ENCODE assay signal across 14 cellular contexts in the genomic region with DNA sequence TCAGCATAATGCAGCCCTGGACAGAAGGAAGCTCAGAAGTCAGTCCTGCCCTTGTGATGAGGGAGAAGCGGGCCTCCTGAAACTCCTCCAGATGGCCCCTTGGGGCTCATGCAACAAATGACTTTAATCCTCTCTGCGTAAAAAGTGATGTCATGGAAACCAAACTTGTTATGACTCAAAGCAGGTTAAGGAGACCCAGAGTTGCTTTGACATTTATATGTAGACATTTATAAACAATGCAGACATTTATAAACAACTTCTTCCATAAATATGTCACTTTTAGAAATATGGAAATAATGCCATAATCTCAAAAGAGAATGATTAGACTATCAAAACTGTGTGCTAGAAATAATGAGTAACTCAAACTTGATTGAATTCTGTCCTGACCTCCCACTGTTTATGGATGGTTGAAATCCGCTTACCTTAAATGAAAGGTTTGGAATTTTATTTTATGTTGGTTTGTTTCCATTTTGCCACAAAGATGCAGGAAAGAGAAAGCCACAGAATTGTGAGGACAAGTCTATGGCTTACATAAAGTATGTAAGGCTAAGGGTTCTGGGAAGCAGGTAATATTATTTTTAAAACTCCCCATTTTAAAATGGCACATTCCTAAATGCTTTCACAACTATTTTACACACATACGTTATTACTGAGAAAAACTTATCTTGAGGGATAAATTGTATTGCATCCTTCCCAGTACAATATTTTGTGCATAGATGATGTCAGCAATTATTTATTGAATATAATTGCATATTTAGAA.
DNase-seq lines count a peak whose midpoint lies in the region; ATAC-seq and TF ChIP-seq lines count a peak whose summit lies in the region.
"Had no signal": no experiment of that assay in that cellular context is flagged by ENCODE, and none has a peak within 500 bp of the region (broad histone marks: within the 10 kb centered on the region; RNA-seq: fewer than 3 reads in every experiment).

No MANE protein-coding gene starts in this region.

- no peaks in the 10 kb centered on the region for H3F3A ChIP-seq in GM23248 (ENCODE audit: insufficient read depth)

- no peak overlapping the region for H3K4me2 ChIP-seq in GM23248 (ENCODE audit: unreplicated experiment)

- H3K36me3 Mint-ChIP-seq in nephron (ENCODE audit: low read depth) = no peaks in the 10 kb centered on the region

- H3K9ac ChIP-seq in GM23248 = no peak overlapping the region

- in situ Hi-C loops in GM23248 (cut with MboI) = no loop called here

- DNase-seq in GM23248 (peak; percentile 38), NB4 (ENCODE audit: low read depth) (peak; percentile 60), choroid plexus epithelial cell (ENCODE audit: low read depth) (peak; percentile 61), NCI-H748 (lab: John Stamatoyannopoulos, UW; ENCODE audit: unreplicated experiment) (no peak), epidermal melanocyte (ENCODE audit: insufficient read length, low spot score) (no peak)
- no peak for DNase-seq in stimulated activated CD4-positive, alpha-beta T cell treated with anti-CD3 and anti-CD28 coated beads, Interleukin-2, amount 100 ng/mL, for 24 hours
- DNase-seq: activated T-cell treated with anti-CD3 and anti-CD28 coated beads, Interleukin-2, amount 50 U/mL, for 72 hours; DND-41; H9; pancreas had no signal

- H3K4me1 ChIP-seq in GM23248 (ENCODE audit: insufficient read depth) = peaks cover 7% of the 10 kb centered on the region; the same call in 1 of the 2 replicates
- H3K4me1 ChIP-seq: pancreas had no signal

- H3K27me3 ChIP-seq in GM23248 (replicated peaks; ENCODE audit: insufficient read depth) = peaks cover 12% of the 10 kb centered on the region
- H3K27me3 ChIP-seq: pancreas had no signal

- H4K20me1 ChIP-seq in GM23248 (ENCODE audit: insufficient read depth) = no peaks in the 10 kb centered on the region

- no peak for ATAC-seq in GM19324 (IDR thresholded peaks at IDR 0.05; ENCODE audit: low FRiP score, unreplicated experiment)
- ATAC-seq: activated CD4-positive, CD25-positive, alpha-beta regulatory T cell treated with anti-CD3 and anti-CD28 coated beads, Interleukin-2, amount 50 U/mL, for 24 hours; pancreas had no signal

- TF ChIP-seq CTCF in NB4 (IDR thresholded peaks at IDR 0.05; ENCODE audit: low read depth, low read length) = no peak
- no peak for TF ChIP-seq CTCF in choroid plexus epithelial cell (conservative IDR thresholded peaks at IDR 0.05; ENCODE audit: low read depth, low read length)
- TF ChIP-seq CTCF in nephron (IDR thresholded peaks at IDR 0.05; ENCODE audit: unreplicated experiment in 3 of 3) = no peak

- H3K4me3 ChIP-seq in GM23248 (no peak overlapping the region), NB4 (ENCODE audit: low read depth, low read length) (no peak overlapping the region), choroid plexus epithelial cell (ENCODE audit: low read depth, low read length) (no peak overlapping the region)
- H3K4me3 ChIP-seq: pancreas had no signal

- no peak overlapping the region for H3K4me3 Mint-ChIP-seq in nephron
- H3K4me3 Mint-ChIP-seq: activated T-cell treated with anti-CD3 and anti-CD28 coated beads, Interleukin-2, amount 50 U/mL, for 72 hours; B cell; H9 had no signal

- H3K9me3 ChIP-seq in GM23248 (ENCODE audit: low read depth) = no peaks in the 10 kb centered on the region
- H3K9me3 ChIP-seq: pancreas had no signal

- H3K27ac ChIP-seq in GM23248 = no peak overlapping the region
- H3K27ac ChIP-seq: pancreas had no signal

- no peaks in the 10 kb centered on the region for H3K9me2 ChIP-seq in GM23248 (ENCODE audit: insufficient read depth)

- no peaks in the 10 kb centered on the region for H3K36me3 ChIP-seq in GM23248 (ENCODE audit: low read depth)
- H3K36me3 ChIP-seq: pancreas had no signal

- H2AFZ ChIP-seq in GM23248 = no peak overlapping the region

- H3K79me2 ChIP-seq in GM23248 (ENCODE audit: insufficient read depth) = no peaks in the 10 kb centered on the region

- WGBS in GM23248 (ENCODE audit: low coverage in 1 of 2, low lambda C conversion rate in 2 of 2, missing lambda C conversion rate in 2 of 2), 2 experiments = 47 to 52% methylated on average over 4 of the region's 4 CpGs

- no peaks in the 10 kb centered on the region for H3K27me3 Mint-ChIP-seq in nephron (ENCODE audit: low read depth)

- TF ChIP-seq POLR2A in NB4 (IDR thresholded peaks at IDR 0.05; ENCODE audit: extremely low read depth, insufficient read length) = no peak

- H3K4me1 Mint-ChIP-seq in nephron = peaks cover 18% of the 10 kb centered on the region

- peak overlapping the region; percentile 32 to 92 (median 89) for H3K27ac Mint-ChIP-seq in nephron
- H3K27ac Mint-ChIP-seq: activated T-cell treated with anti-CD3 and anti-CD28 coated beads, Interleukin-2, amount 50 U/mL, for 72 hours; B cell; H9 had no signal

- peaks cover 8% of the 10 kb centered on the region for H3K9me3 Mint-ChIP-seq in nephron

Comparison
In these comparisons a context has a peak if more than half of its experiments do, and no peak if none do; other contexts are left out.
1. DNase-seq: peak in GM23248 (single experiment), NB4 (single experiment) and choroid plexus epithelial cell (single experiment); none in NCI-H748 (single experiment), stimulated activated CD4-positive, alpha-beta T cell treated with anti-CD3 and anti-CD28 coated beads, Interleukin-2, amount 100 ng/mL, for 24 hours (0 of 2) and epidermal melanocyte (single experiment).